8 cellular contexts compared by ENCODE assay signal in genomic region chr2:71068218-71069035, GRCh38. TPM values are rescaled to one million over a fixed set of nuclear protein-coding genes. Genes with fewer than 3 reads are reported as not detected.
DNase-seq lines count a peak whose midpoint lies in the region; TF ChIP-seq lines count a peak whose summit lies in the region.

Gene NAGK, plus strand, starts transcription at chr2:71068648. Its CDS starts 36 bp downstream, at chr2:71068684.

- peak within 1 kb of the TSS; percentile 99 for H3K27ac Mint-ChIP-seq in HFFc6

- no peak for TF ChIP-seq CTCF in HFFc6 (IDR thresholded peaks at IDR 0.05)

- in situ Hi-C loops in SK-MEL-5 (cut with HindIII; ENCODE audit: low pct_unique_long_range_greater_than_20kb, low sequenced_read_pairs) = no loop called here

- WGBS in neuronal stem cell (ENCODE audit: extremely low coverage in 2 of 2, insufficient read length in 2 of 2, insufficient replicate concordance in 1 of 2), 2 donors = no CpG with 5 or more reads among the region's 66 CpGs

- peak within 1 kb of the TSS; percentile 56 for H4K8ac ChIP-seq in neuronal stem cell (ENCODE audit: low read depth, low read length)

- peak within 1 kb of the TSS; percentile 95 for H2AFZ ChIP-seq in neuronal stem cell (ENCODE audit: low read length)

- H2BK120ac ChIP-seq in neuronal stem cell (ENCODE audit: low read depth, low read length) = no peak within 1 kb of the TSS

- no peaks in the 10 kb centered on the region for H3K9me3 Mint-ChIP-seq in HFFc6

- peaks cover 9% of the 10 kb centered on the region for H3K36me3 Mint-ChIP-seq in HFFc6 (ENCODE audit: low read depth)

- H3K36me3 ChIP-seq in neuronal stem cell (replicated peaks in 1 of 2; ENCODE audit: control insufficient read depth in 2 of 2, insufficient read depth in 2 of 2, low read length in 2 of 2) (peaks cover 9 to 22% of the 10 kb centered on the region in 2 donors), subcutaneous abdominal adipose tissue (ENCODE audit: control insufficient read depth in 5 of 5, insufficient read depth in 5 of 5, low read length in 5 of 5) (peaks cover 0 to 17% (median 13%) of the 10 kb centered on the region in 5 donors)

- no peak within 1 kb of the TSS for H3K4ac ChIP-seq in neuronal stem cell (ENCODE audit: low read length)

- peak within 1 kb of the TSS; percentile 100 for H3K23ac ChIP-seq in neuronal stem cell (ENCODE audit: low read depth, low read length, poor library complexity)

- peak; percentile 86 for DNase-seq in GM04504 (ENCODE audit: low read depth)
- DNase-seq in HFFc6 = peak; percentile 92
- peak; percentile 97 for DNase-seq in NAMALWA (ENCODE audit: low spot score)
- peak; percentile 96 for DNase-seq in SK-MEL-5 (ENCODE audit: low read depth, low spot score)
- DNase-seq in activated naive CD4-positive, alpha-beta T cell treated with Interleukin-2 at 50 U/mL for 16 hours = peak; percentile 97
- DNase-seq in foreskin melanocyte = peak; percentile 91
- DNase-seq in neuronal stem cell (ENCODE audit: low spot score) = peak; percentile 96

- H3K9me3 ChIP-seq in neuronal stem cell (replicated peaks in 1 of 2; ENCODE audit: control insufficient read depth in 2 of 2, insufficient read depth in 1 of 2, low read depth in 1 of 2, low read length in 2 of 2) = no peaks in the 10 kb centered on the region
- H3K9me3 ChIP-seq in subcutaneous abdominal adipose tissue (ENCODE audit: control insufficient read depth in 5 of 5, low read length in 5 of 5) = no peaks in the 10 kb centered on the region

- peak within 1 kb of the TSS; percentile 98 for H3K18ac ChIP-seq in neuronal stem cell (ENCODE audit: low read length)

- peaks cover 13% of the 10 kb centered on the region for H3K79me1 ChIP-seq in neuronal stem cell (ENCODE audit: low read depth, low read length)

- H3K4me1 ChIP-seq in neuronal stem cell (ENCODE audit: control insufficient read depth in 2 of 2, insufficient read depth in 1 of 2, low read depth in 1 of 2, low read length in 2 of 2) (peaks cover 0 to 4% of the 10 kb centered on the region in 2 donors), subcutaneous abdominal adipose tissue (ENCODE audit: control insufficient read depth in 5 of 5, insufficient read depth in 5 of 5, low read length in 5 of 5) (peaks cover 5 to 69% (median 45%) of the 10 kb centered on the region in 5 donors)

- H3K9ac ChIP-seq in neuronal stem cell (ENCODE audit: low read depth, low read length, poor library complexity) (peak within 1 kb of the TSS; percentile 96), subcutaneous abdominal adipose tissue (ENCODE audit: low read length in 5 of 5) (peak within 1 kb of the TSS; percentile 91 to 98 (median 96))

- H3K4me2 ChIP-seq in neuronal stem cell (ENCODE audit: insufficient read depth, low read length, poor library complexity, severe bottlenecking) = peak within 1 kb of the TSS; percentile 89

- H2BK12ac ChIP-seq in neuronal stem cell (ENCODE audit: low read length) = no peak within 1 kb of the TSS

- H3K27ac ChIP-seq in neuronal stem cell (replicated peaks; ENCODE audit: low read length) = peak within 1 kb of the TSS; percentile 77
- H3K27ac ChIP-seq in subcutaneous abdominal adipose tissue (ENCODE audit: low read depth, low read length) = peak within 1 kb of the TSS; percentile 97

- peak within 1 kb of the TSS; percentile 95 for H3K4me3 Mint-ChIP-seq in HFFc6

- H3K27me3 ChIP-seq in neuronal stem cell (ENCODE audit: control insufficient read depth in 3 of 3, insufficient read depth in 3 of 3, low read depth in 1 of 3, low read length in 3 of 3) (peaks cover 0 to 15% (median 2%) of the 10 kb centered on the region in 3 experiments), subcutaneous abdominal adipose tissue (ENCODE audit: control insufficient read depth in 5 of 5, insufficient read depth in 4 of 5, low read length in 5 of 5) (no peaks in the 10 kb centered on the region)

- no peak within 1 kb of the TSS for H2BK15ac ChIP-seq in neuronal stem cell (ENCODE audit: low read length)

- no peak within 1 kb of the TSS for H4K91ac ChIP-seq in neuronal stem cell (ENCODE audit: low read depth, low read length, poor library complexity)

- H3K4me3 ChIP-seq in neuronal stem cell (ENCODE audit: low read length in 2 of 2) (peak within 1 kb of the TSS; percentile 72 to 85), subcutaneous abdominal adipose tissue (ENCODE audit: low read depth in 1 of 5, low read length in 5 of 5) (peak within 1 kb of the TSS; percentile 93 to 94 (median 94))

- peak within 1 kb of the TSS; percentile 61 for H3K14ac ChIP-seq in neuronal stem cell (ENCODE audit: low read length)

- peak within 1 kb of the TSS; percentile 95 for H2BK5ac ChIP-seq in neuronal stem cell (ENCODE audit: low read length)

- H2AK5ac ChIP-seq in neuronal stem cell (ENCODE audit: low read depth, low read length) = peak within 1 kb of the TSS; percentile 88

- H3K27me3 Mint-ChIP-seq in HFFc6 (ENCODE audit: insufficient read depth) = peaks cover 10% of the 10 kb centered on the region; the same call in 1 of the 2 replicates

- H3K4me1 Mint-ChIP-seq in HFFc6 (ENCODE audit: low read depth) = peaks cover 45% of the 10 kb centered on the region

RNA-seq across cellular contexts. Expression of gene NAGK, which starts in this region (rescaled TPM):
- 100 to 1,000 TPM in 3 of 6 experiments, 10 to 100 TPM in 3; 97.3 to 121 (median 101) TPM for total RNA-seq in HFFc6 (2021; fragmentation: NEBNext Ultra II Directional; extraction: Animal tissue kit (Norgen Biotek cat#: 25700))
- total RNA-seq in SK-MEL-5 (2014; rRNA removed; shearing (Covaris generic)) = 66.9 and 85.2 TPM in 2 replicates
- 53.6 and 73.3 TPM in 2 replicates for polyA plus RNA-seq in SK-MEL-5 (2015; cell fraction: cytosol; rRNA removed)
- 138 and 163 TPM in 2 replicates for polyA plus RNA-seq in SK-MEL-5 (2015; cell fraction: nucleus; rRNA removed)
- polyA plus RNA-seq in neuronal stem cell (2013, experiment 1 of 2) = 33.6 TPM
- polyA plus RNA-seq in neuronal stem cell (2013, experiment 2 of 2) = 31.2 TPM

Comparison
In these comparisons a context has a peak if more than half of its experiments do, and no peak if none do; other contexts are left out.
1. Peak in every context shown above with its lines: DNase-seq, H3K4me3 ChIP-seq and H3K27ac ChIP-seq.